30 cellular contexts compared by ENCODE assay signal in genomic region chr6:37201726-37202125, GRCh38. TPM values are rescaled to one million over a fixed set of nuclear protein-coding genes. Genes with fewer than 3 reads are reported as not detected.
DNase-seq lines count a peak whose midpoint lies in the region; ATAC-seq and TF ChIP-seq lines count a peak whose summit lies in the region.
"Had no signal": no experiment of that assay in that cellular context is flagged by ENCODE, and none has a peak within 500 bp of the region (broad histone marks: within the 10 kb centered on the region; RNA-seq: fewer than 3 reads in every experiment).

No MANE protein-coding gene starts in this region.

- no peak for TF ChIP-seq CTCF in GM23338 (conservative IDR thresholded peaks at IDR 0.05; ENCODE audit: low read depth in 2 of 2)

- no peaks in the 10 kb centered on the region for H3K27me3 Mint-ChIP-seq in activated T-cell treated with anti-CD3 and anti-CD28 coated beads, Interleukin-2, amount 50 U/mL, for 72 hours (ENCODE audit: low read depth)
- no peaks in the 10 kb centered on the region for H3K27me3 Mint-ChIP-seq in effector memory CD8-positive, alpha-beta T cell
- H3K27me3 Mint-ChIP-seq in GM23338 (ENCODE audit: insufficient read depth, low read depth, poor library complexity), result peaks cover 3% of the 10 kb centered on the region
- H3K27me3 Mint-ChIP-seq: activated B cell treated with CpG ODN at 0.5 μM for 24 hours, B cell had no signal

- H3K79me2 ChIP-seq in GM23338 (replicated peaks; ENCODE audit: insufficient read depth), result no peaks in the 10 kb centered on the region

- no peak for ATAC-seq in activated T-cell treated with anti-CD3 and anti-CD28 coated beads, Interleukin-2, amount 50 U/mL, for 72 hours (replicated peaks in 1 of 2)
- ATAC-seq in effector memory CD8-positive, alpha-beta T cell (replicated peaks), result no peak
- no peak for ATAC-seq in stimulated activated effector memory CD8-positive, alpha-beta T cell treated with anti-CD3 and anti-CD28 coated beads, Interleukin-12 subunit alpha, Interleukin-12 subunit beta, amount 100 ng/mL, for 72 hours
- ATAC-seq in GM23338, result no peak
- ATAC-seq: HCT116, right cardiac atrium had no signal

- H3K9me3 ChIP-seq in SJCRH30 (replicated peaks), result no peaks in the 10 kb centered on the region
- H3K9me3 ChIP-seq: adrenal gland, left ventricle myocardium inferior, transverse colon had no signal

- no peak overlapping the region for H2AFZ ChIP-seq in GM23338

- H3K9me3 Mint-ChIP-seq in activated T-cell treated with anti-CD3 and anti-CD28 coated beads, Interleukin-2, amount 50 U/mL, for 72 hours, result no peaks in the 10 kb centered on the region
- no peaks in the 10 kb centered on the region for H3K9me3 Mint-ChIP-seq in effector memory CD8-positive, alpha-beta T cell
- no peaks in the 10 kb centered on the region for H3K9me3 Mint-ChIP-seq in stimulated activated effector memory CD8-positive, alpha-beta T cell treated with anti-CD3 and anti-CD28 coated beads, Interleukin-12 subunit alpha, Interleukin-12 subunit beta, amount 100 ng/mL, for 72 hours
- H3K9me3 Mint-ChIP-seq in GM23338, result no peaks in the 10 kb centered on the region
- H3K9me3 Mint-ChIP-seq: activated B cell treated with CpG ODN at 0.5 μM for 24 hours, endodermal cell had no signal

- H3K9me2 ChIP-seq in GM23338 (ENCODE audit: insufficient read depth), result no peaks in the 10 kb centered on the region

- H3F3A ChIP-seq in GM23338 (replicated peaks; ENCODE audit: low read depth), result no peaks in the 10 kb centered on the region

- H3K4me2 ChIP-seq in GM23338, result no peak overlapping the region

- H3K4me1 ChIP-seq in SJCRH30 (peaks cover 4% of the 10 kb centered on the region; the same call in 1 of the 2 replicates), GM23338 (ENCODE audit: insufficient read depth) (no peaks in the 10 kb centered on the region)
- H3K4me1 ChIP-seq: left ventricle myocardium inferior had no signal

- H3K27ac ChIP-seq in SJCRH30 (no peak overlapping the region), GM23338 (ENCODE audit: low read depth) (no peak overlapping the region)
- H3K27ac ChIP-seq: adrenal gland, left ventricle myocardium inferior had no signal

- H3K27me3 ChIP-seq in SJCRH30 (peaks cover 3% of the 10 kb centered on the region; the same call in 1 of the 2 replicates), GM23338 (ENCODE audit: insufficient read depth) (no peaks in the 10 kb centered on the region)
- H3K27me3 ChIP-seq: adrenal gland, transverse colon had no signal

- peak overlapping the region; percentile 23 for H3K27ac Mint-ChIP-seq in activated T-cell treated with anti-CD3 and anti-CD28 coated beads, Interleukin-2, amount 50 U/mL, for 72 hours
- H3K27ac Mint-ChIP-seq in effector memory CD8-positive, alpha-beta T cell, result peak overlapping the region; percentile 90 to 93
- no peak overlapping the region for H3K27ac Mint-ChIP-seq in stimulated activated effector memory CD8-positive, alpha-beta T cell treated with anti-CD3 and anti-CD28 coated beads, Interleukin-12 subunit alpha, Interleukin-12 subunit beta, amount 100 ng/mL, for 72 hours
- H3K27ac Mint-ChIP-seq in GM23338, result no peak overlapping the region
- H3K27ac Mint-ChIP-seq: activated B cell treated with CpG ODN at 0.5 μM for 24 hours, B cell, endodermal cell had no signal

- H3K4me3 Mint-ChIP-seq in activated T-cell treated with anti-CD3 and anti-CD28 coated beads, Interleukin-2, amount 50 U/mL, for 72 hours, result no peak overlapping the region
- H3K4me3 Mint-ChIP-seq in effector memory CD8-positive, alpha-beta T cell, result peak overlapping the region; percentile 69 to 74
- H3K4me3 Mint-ChIP-seq in stimulated activated effector memory CD8-positive, alpha-beta T cell treated with anti-CD3 and anti-CD28 coated beads, Interleukin-12 subunit alpha, Interleukin-12 subunit beta, amount 100 ng/mL, for 72 hours, result peak overlapping the region; percentile 39
- H3K4me3 Mint-ChIP-seq in GM23338, result no peak overlapping the region
- H3K4me3 Mint-ChIP-seq: activated B cell treated with CpG ODN at 0.5 μM for 24 hours, B cell, endodermal cell had no signal

- no peak for DNase-seq in activated T-cell treated with anti-CD3 and anti-CD28 coated beads, Interleukin-2, amount 50 U/mL, for 72 hours
- DNase-seq in activated T-cell treated with anti-CD3 and anti-CD28 coated beads for 4 hours (no peak), SJCRH30 (peak; percentile 11 to 34), GM23338 (ENCODE audit: low spot score) (no peak)
- no peak for DNase-seq in effector memory CD8-positive, alpha-beta T cell
- no peak for DNase-seq in stimulated activated effector memory CD8-positive, alpha-beta T cell treated with anti-CD3 and anti-CD28 coated beads, Interleukin-12 subunit alpha, Interleukin-12 subunit beta, amount 100 ng/mL, for 72 hours (ENCODE audit: low spot score in 2 of 2)
- no peak for DNase-seq in activated naive CD4-positive, alpha-beta T cell (lab: John Stamatoyannopoulos, UW)
- DNase-seq in activated CD4-positive, alpha-beta T cell treated with anti-CD3 and anti-CD28 coated beads, Interleukin-2, amount 50 U/mL, for 1 hour, result no peak
- DNase-seq: activated B cell treated with CpG ODN at 0.5 μM for 24 hours; activated CD4-positive, alpha-beta T cell treated with anti-CD3 and anti-CD28 coated beads, Interleukin-2, amount 50 U/mL, for 48 hours; activated naive CD4-positive, alpha-beta T cell treated with Interleukin-2 at 50 U/mL for 16 hours; central memory CD4-positive, alpha-beta T cell; DMS153; endodermal cell; IMR-90; islet precursor cell; left ventricle myocardium inferior; mesenchymal stem cell; NCI-H146; NCI-H2107; NCI-H345; NCI-H69; right cardiac atrium; SIG-M5; stimulated activated CD4-positive, alpha-beta T cell treated with anti-CD3 and anti-CD28 coated beads, Interleukin-12 subunit alpha, Interleukin-12 subunit beta, amount 100 ng/mL, for 4 hours; stimulated activated CD4-positive, alpha-beta T cell treated with anti-CD3 and anti-CD28 coated beads, Interleukin-2, amount 100 ng/mL, for 48 hours had no signal

- H3K4me3 ChIP-seq in SJCRH30, result no peak overlapping the region
- no peak overlapping the region for H3K4me3 ChIP-seq in GM23338
- H3K4me3 ChIP-seq: adrenal gland, left ventricle myocardium inferior, transverse colon had no signal

- H4K20me1 ChIP-seq in GM23338 (replicated peaks; ENCODE audit: insufficient read depth), result no peaks in the 10 kb centered on the region

- H3K36me3 Mint-ChIP-seq in activated T-cell treated with anti-CD3 and anti-CD28 coated beads, Interleukin-2, amount 50 U/mL, for 72 hours (ENCODE audit: insufficient read depth in 2 of 2), result no peaks in the 10 kb centered on the region
- H3K36me3 Mint-ChIP-seq in effector memory CD8-positive, alpha-beta T cell (ENCODE audit: insufficient read depth), result peaks cover 7% of the 10 kb centered on the region
- H3K36me3 Mint-ChIP-seq in stimulated activated effector memory CD8-positive, alpha-beta T cell treated with anti-CD3 and anti-CD28 coated beads, Interleukin-12 subunit alpha, Interleukin-12 subunit beta, amount 100 ng/mL, for 72 hours, result no peaks in the 10 kb centered on the region
- H3K36me3 Mint-ChIP-seq in GM23338 (ENCODE audit: low read depth), result no peaks in the 10 kb centered on the region

- H3K36me3 ChIP-seq in SJCRH30, result no peaks in the 10 kb centered on the region
- no peaks in the 10 kb centered on the region for H3K36me3 ChIP-seq in GM23338 (ENCODE audit: insufficient read depth)
- H3K36me3 ChIP-seq: adrenal gland, left ventricle myocardium inferior, transverse colon had no signal

- peaks cover 58% of the 10 kb centered on the region for H3K4me1 Mint-ChIP-seq in activated T-cell treated with anti-CD3 and anti-CD28 coated beads, Interleukin-2, amount 50 U/mL, for 72 hours (ENCODE audit: low read depth)
- H3K4me1 Mint-ChIP-seq in effector memory CD8-positive, alpha-beta T cell (ENCODE audit: low read depth in 2 of 2), result peaks cover 21 to 27% of the 10 kb centered on the region in 2 donors
- H3K4me1 Mint-ChIP-seq in stimulated activated effector memory CD8-positive, alpha-beta T cell treated with anti-CD3 and anti-CD28 coated beads, Interleukin-12 subunit alpha, Interleukin-12 subunit beta, amount 100 ng/mL, for 72 hours, result peaks cover 48% of the 10 kb centered on the region
- peaks cover 3% of the 10 kb centered on the region; the same call in 1 of the 3 replicates for H3K4me1 Mint-ChIP-seq in GM23338
- H3K4me1 Mint-ChIP-seq: endodermal cell had no signal

TF ChIP-seq in GM23338, 12 proteins besides CTCF, POLR2A, EP300 and RAD21 (continues in another document):
- TF ChIP-seq NANOG (IDR thresholded peaks at IDR 0.05; ENCODE audit: borderline replicate concordance) (no peak), CREB1 (CRISPR knock-in tag; IDR thresholded peaks at IDR 0.05; ENCODE audit: low read depth) (no peak), ZNF114 (CRISPR knock-in tag; IDR thresholded peaks at IDR 0.05) (no peak), JUNB (IDR thresholded peaks at IDR 0.05; ENCODE audit: unreplicated experiment) (no peak), STAT1 (IDR thresholded peaks at IDR 0.05; ENCODE audit: unreplicated experiment) (no peak)

RNA-seq across cellular contexts. Expression of gene PIM1, which starts 31.8 kb away (rescaled TPM):
- total RNA-seq in activated T-cell treated with anti-CD3 and anti-CD28 coated beads, Interleukin-2, amount 50 U/mL, for 72 hours, result 100 to 1,000 TPM; 334 to 429 TPM
- 15.2 and 16.4 TPM in 2 replicates for total RNA-seq in SJCRH30 (2014; rRNA removed; shearing (Covaris generic))
- total RNA-seq in GM23338 (2014; rRNA removed; shearing (Covaris generic)), result 64.0 and 74.2 TPM in 2 replicates
- 43.7 and 46.0 TPM in 2 replicates for polyA plus RNA-seq in GM23338 (2016; fragmentation: Nextera tagmentation; extraction: Ambion mirVana)

RNA-seq across cellular contexts. Expression of gene TBC1D22B, which starts 55.8 kb away (rescaled TPM):
- total RNA-seq in activated T-cell treated with anti-CD3 and anti-CD28 coated beads, Interleukin-2, amount 50 U/mL, for 72 hours, result 10 to 100 TPM; 23.2 to 24.4 TPM
- total RNA-seq in SJCRH30 (2014; rRNA removed; shearing (Covaris generic)), result 11.0 and 11.2 TPM in 2 replicates
- total RNA-seq in GM23338 (2014; rRNA removed; shearing (Covaris generic)), result 15.7 and 19.9 TPM in 2 replicates
- polyA plus RNA-seq in GM23338 (2016; fragmentation: Nextera tagmentation; extraction: Ambion mirVana), result 6.6 and 9.1 TPM in 2 replicates

RNA-seq across cellular contexts. Expression of gene TMEM217, which starts 56.2 kb away (rescaled TPM):
- total RNA-seq in activated T-cell treated with anti-CD3 and anti-CD28 coated beads, Interleukin-2, amount 50 U/mL, for 72 hours, result 1 to 10 TPM; 6.8 to 9.3 TPM
- 0.73 TPM in 1 of 2 replicates, not detected in the other for total RNA-seq in SJCRH30 (2014; rRNA removed; shearing (Covaris generic))
- total RNA-seq in GM23338 (2014; rRNA removed; shearing (Covaris generic)), result 1.0 TPM in 1 of 2 replicates, not detected in the other
- 0.77 and 1.3 TPM in 2 replicates for polyA plus RNA-seq in GM23338 (2016; fragmentation: Nextera tagmentation; extraction: Ambion mirVana)

Comparison
In these comparisons a context has a peak if more than half of its experiments do, and no peak if none do; other contexts are left out.
1. DNase-seq: peak in SJCRH30 (2 of 2); none in activated T-cell treated with anti-CD3 and anti-CD28 coated beads, Interleukin-2, amount 50 U/mL, for 72 hours (0 of 2), activated T-cell treated with anti-CD3 and anti-CD28 coated beads for 4 hours (single experiment), effector memory CD8-positive, alpha-beta T cell (0 of 3), stimulated activated effector memory CD8-positive, alpha-beta T cell treated with anti-CD3 and anti-CD28 coated beads, Interleukin-12 subunit alpha, Interleukin-12 subunit beta, amount 100 ng/mL, for 72 hours (0 of 2), activated naive CD4-positive, alpha-beta T cell (0 of 4), activated CD4-positive, alpha-beta T cell treated with anti-CD3 and anti-CD28 coated beads, Interleukin-2, amount 50 U/mL, for 1 hour (single experiment) and GM23338 (single experiment).
2. H3K27ac Mint-ChIP-seq: peak in activated T-cell treated with anti-CD3 and anti-CD28 coated beads, Interleukin-2, amount 50 U/mL, for 72 hours (single experiment) and effector memory CD8-positive, alpha-beta T cell (2 of 2); none in stimulated activated effector memory CD8-positive, alpha-beta T cell treated with anti-CD3 and anti-CD28 coated beads, Interleukin-12 subunit alpha, Interleukin-12 subunit beta, amount 100 ng/mL, for 72 hours (single experiment) and GM23338 (single experiment).
3. H3K4me3 Mint-ChIP-seq: peak in effector memory CD8-positive, alpha-beta T cell (2 of 2) and stimulated activated effector memory CD8-positive, alpha-beta T cell treated with anti-CD3 and anti-CD28 coated beads, Interleukin-12 subunit alpha, Interleukin-12 subunit beta, amount 100 ng/mL, for 72 hours (single experiment); none in activated T-cell treated with anti-CD3 and anti-CD28 coated beads, Interleukin-2, amount 50 U/mL, for 72 hours (0 of 2) and GM23338 (single experiment).